ENCODE assay signal across 8 cellular contexts in the genomic region with DNA sequence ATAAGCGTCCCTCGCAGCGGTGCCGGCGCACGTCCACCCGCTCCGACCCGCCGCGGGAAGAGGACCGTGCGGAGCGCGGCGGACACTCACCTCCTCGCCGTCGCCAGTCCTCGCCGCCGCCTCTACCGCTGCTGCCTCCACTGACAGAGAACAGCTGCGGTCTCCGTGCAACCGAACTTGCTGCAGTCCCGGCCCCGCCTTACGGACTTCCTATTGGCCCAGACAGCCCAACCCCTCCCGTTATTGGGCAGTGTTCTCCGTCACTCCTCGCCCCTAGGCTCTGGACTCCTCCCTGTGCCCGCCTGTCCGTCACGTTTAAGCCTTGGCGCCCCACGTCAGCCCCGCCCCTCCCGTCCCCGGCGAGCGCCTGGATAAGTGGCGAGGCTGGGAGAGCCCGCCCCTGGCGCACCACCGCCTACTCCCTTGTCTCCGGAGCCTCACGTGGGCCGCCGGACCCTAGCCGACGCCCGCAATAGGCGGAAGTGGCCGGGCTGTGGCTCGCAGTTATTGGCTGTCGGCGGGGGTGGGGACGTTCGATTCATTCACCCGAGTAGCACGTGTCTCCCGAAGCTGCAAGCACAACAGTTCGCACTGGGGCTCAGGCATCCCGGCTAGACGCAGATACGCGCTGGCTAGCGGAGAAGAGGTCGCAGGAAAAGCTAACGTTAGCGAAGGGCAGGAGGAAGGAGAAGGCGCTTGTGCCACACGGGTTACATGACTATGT. TPM values are rescaled to one million over a fixed set of nuclear protein-coding genes. Genes with fewer than 3 reads are reported as not detected.
DNase-seq lines count a peak whose midpoint lies in the region; ATAC-seq, FAIRE-seq and TF ChIP-seq lines count a peak whose summit lies in the region.

A gene with protein sequence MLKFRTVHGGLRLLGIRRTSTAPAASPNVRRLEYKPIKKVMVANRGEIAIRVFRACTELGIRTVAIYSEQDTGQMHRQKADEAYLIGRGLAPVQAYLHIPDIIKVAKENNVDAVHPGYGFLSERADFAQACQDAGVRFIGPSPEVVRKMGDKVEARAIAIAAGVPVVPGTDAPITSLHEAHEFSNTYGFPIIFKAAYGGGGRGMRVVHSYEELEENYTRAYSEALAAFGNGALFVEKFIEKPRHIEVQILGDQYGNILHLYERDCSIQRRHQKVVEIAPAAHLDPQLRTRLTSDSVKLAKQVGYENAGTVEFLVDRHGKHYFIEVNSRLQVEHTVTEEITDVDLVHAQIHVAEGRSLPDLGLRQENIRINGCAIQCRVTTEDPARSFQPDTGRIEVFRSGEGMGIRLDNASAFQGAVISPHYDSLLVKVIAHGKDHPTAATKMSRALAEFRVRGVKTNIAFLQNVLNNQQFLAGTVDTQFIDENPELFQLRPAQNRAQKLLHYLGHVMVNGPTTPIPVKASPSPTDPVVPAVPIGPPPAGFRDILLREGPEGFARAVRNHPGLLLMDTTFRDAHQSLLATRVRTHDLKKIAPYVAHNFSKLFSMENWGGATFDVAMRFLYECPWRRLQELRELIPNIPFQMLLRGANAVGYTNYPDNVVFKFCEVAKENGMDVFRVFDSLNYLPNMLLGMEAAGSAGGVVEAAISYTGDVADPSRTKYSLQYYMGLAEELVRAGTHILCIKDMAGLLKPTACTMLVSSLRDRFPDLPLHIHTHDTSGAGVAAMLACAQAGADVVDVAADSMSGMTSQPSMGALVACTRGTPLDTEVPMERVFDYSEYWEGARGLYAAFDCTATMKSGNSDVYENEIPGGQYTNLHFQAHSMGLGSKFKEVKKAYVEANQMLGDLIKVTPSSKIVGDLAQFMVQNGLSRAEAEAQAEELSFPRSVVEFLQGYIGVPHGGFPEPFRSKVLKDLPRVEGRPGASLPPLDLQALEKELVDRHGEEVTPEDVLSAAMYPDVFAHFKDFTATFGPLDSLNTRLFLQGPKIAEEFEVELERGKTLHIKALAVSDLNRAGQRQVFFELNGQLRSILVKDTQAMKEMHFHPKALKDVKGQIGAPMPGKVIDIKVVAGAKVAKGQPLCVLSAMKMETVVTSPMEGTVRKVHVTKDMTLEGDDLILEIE (minus strand): TSS at position 152 of the 724 bp plus-strand sequence. CDS start 86,224 bp downstream, outside the sequence.

- 1% methylated on average over 66 to 67 of the region's 74 CpGs for WGBS in mesodermal cell (ENCODE audit: insufficient coverage in 2 of 2), 2 experiments

- peak; percentile 96 for ATAC-seq in CD8-positive, alpha-beta T cell
- peak; percentile 86 for ATAC-seq in GM21360 (IDR thresholded peaks at IDR 0.05; ENCODE audit: unreplicated experiment)

- H3K36me3 ChIP-seq in CD8-positive, alpha-beta T cell (ENCODE audit: insufficient read depth, low read length), result no peaks in the 10 kb centered on the region
- H3K36me3 ChIP-seq in NT2/D1 (ENCODE audit: insufficient read depth, insufficient read length, low read length) (peaks cover 9% of the 10 kb centered on the region), mesodermal cell (ENCODE audit: control insufficient read depth, insufficient read depth, low read length) (no peaks in the 10 kb centered on the region)

- H3K4me3 Mint-ChIP-seq in CD8-positive, alpha-beta T cell, result peak within 1 kb of the TSS; percentile 90

- H3K4me3 ChIP-seq in CD8-positive, alpha-beta T cell (ENCODE audit: low read depth, low read length), result peak within 1 kb of the TSS; percentile 71
- H3K4me3 ChIP-seq in NT2/D1 (ENCODE audit: insufficient read length, low read depth), result peak within 1 kb of the TSS; percentile 95
- peak within 1 kb of the TSS; percentile 56 for H3K4me3 ChIP-seq in mesodermal cell (ENCODE audit: extremely low read depth, insufficient read depth, low read length, poor library complexity, severe bottlenecking)

- H3K9me3 ChIP-seq in CD8-positive, alpha-beta T cell (ENCODE audit: low read length), result no peaks in the 10 kb centered on the region
- H3K9me3 ChIP-seq in NT2/D1 (ENCODE audit: insufficient read depth, low read length) (no peaks in the 10 kb centered on the region), mesodermal cell (ENCODE audit: control insufficient read depth, low read length) (no peaks in the 10 kb centered on the region)

- no peaks in the 10 kb centered on the region for H3K36me3 Mint-ChIP-seq in CD8-positive, alpha-beta T cell

- CTCF ChIA-PET in CD8-positive, alpha-beta T cell (lab: Charles Lee), result interaction anchor here (1.1 to 2.2 kb wide), 3 partner anchors 17 to 281 kb away, joined by 3 to 5 read pairs (median 5); partner anchors contain the start of gene RBM4B

- peak within 1 kb of the TSS; percentile 49 for H3K27ac ChIP-seq in CD8-positive, alpha-beta T cell (ENCODE audit: low read depth, low read length)
- H3K27ac ChIP-seq in mesodermal cell (ENCODE audit: low read depth, low read length, severe bottlenecking), result peak within 1 kb of the TSS; percentile 86

- TF ChIP-seq CTCF in CD8-positive, alpha-beta T cell (IDR thresholded peaks at IDR 0.05), result no peak

- peaks cover 18% of the 10 kb centered on the region for H3K4me1 Mint-ChIP-seq in CD8-positive, alpha-beta T cell (ENCODE audit: low read depth)

- intact Hi-C loops in CD8-positive, alpha-beta T cell (cut with DNase I, micrococcal nuclease), result loop anchor here (1.0 to 10.0 kb wide), 9 partner anchors 96 to 849 kb away; partner anchors contain the start of genes RCE1 (in 2 of the 2), CCDC87 (in 1 of the 2), CCS (in 1 of the 2) and DPP3 (in 1 of the 2)

- H3K9me3 Mint-ChIP-seq in CD8-positive, alpha-beta T cell, result no peaks in the 10 kb centered on the region

- peak within 1 kb of the TSS; percentile 89 for H3K9ac ChIP-seq in NT2/D1 (ENCODE audit: insufficient read length, low read depth)

- peaks cover 2% of the 10 kb centered on the region for H3K27me3 Mint-ChIP-seq in CD8-positive, alpha-beta T cell (ENCODE audit: low read depth)

- peak; percentile 91 to 98 (median 96) for DNase-seq in CD8-positive, alpha-beta T cell
- DNase-seq in HT1080 (ENCODE audit: low read depth), result peak; percentile 100
- peak; percentile 100 for DNase-seq in NT2/D1 (ENCODE audit: low read depth, low spot score)
- peak; percentile 91 for DNase-seq in activated T-cell treated with anti-CD3 and anti-CD28 coated beads for 1 hour (ENCODE audit: low read depth)
- DNase-seq in stimulated activated CD8-positive, alpha-beta memory T cell treated with anti-CD3 and anti-CD28 coated beads, Interleukin-15, amount 100 ng/mL, for 24 hours (ENCODE audit: low read depth), result peak; percentile 86

- peaks cover 6% of the 10 kb centered on the region for H3K4me1 ChIP-seq in CD8-positive, alpha-beta T cell (ENCODE audit: insufficient read depth, low read length)
- peaks cover 9% of the 10 kb centered on the region for H3K4me1 ChIP-seq in NT2/D1 (ENCODE audit: insufficient read depth, insufficient read length)
- H3K4me1 ChIP-seq in mesodermal cell (ENCODE audit: control insufficient read depth, insufficient read depth, low read length, poor library complexity, severe bottlenecking), result peaks cover 9% of the 10 kb centered on the region

- H3K27ac Mint-ChIP-seq in CD8-positive, alpha-beta T cell, result peak within 1 kb of the TSS; percentile 68

- no peaks in the 10 kb centered on the region for H3K27me3 ChIP-seq in CD8-positive, alpha-beta T cell (ENCODE audit: insufficient read depth, low read length)
- H3K27me3 ChIP-seq in NT2/D1 (ENCODE audit: insufficient read depth, insufficient read length), result peaks cover 5% of the 10 kb centered on the region

- POLR2A ChIA-PET in CD8-positive, alpha-beta T cell (lab: Charles Lee), result interaction anchor here (0.6 to 1.7 kb wide), 5 partner anchors 14 to 342 kb away, joined by 3 to 8 read pairs (median 3); partner anchors contain the start of genes RBM14, RBM4B and RCE1

- FAIRE-seq in endometrium (lab: Jason Lieb, UNC), result peak; percentile 92

RNA-seq across cellular contexts. Expression of the gene that starts here (rescaled TPM):
- total RNA-seq in CD8-positive, alpha-beta T cell, result 1 to 10 TPM; 4.4 to 4.5 TPM
- 9.8 and 14.9 TPM in 2 replicates for total RNA-seq in HT1080 (2014; rRNA removed; shearing (Covaris generic))
- polyA plus RNA-seq in HT1080 (2015; cell fraction: cytosol; rRNA removed), result 7.3 and 10.8 TPM in 2 replicates
- 27.7 and 30.6 TPM in 2 replicates for polyA plus RNA-seq in HT1080 (2015; cell fraction: nucleus; rRNA removed)
- 10.3 TPM for polyA plus RNA-seq in mesodermal cell (2013, experiment 1 of 2)
- 11.5 TPM for polyA plus RNA-seq in mesodermal cell (2013, experiment 2 of 2)

Comparison
In these comparisons a context has a peak if more than half of its experiments do, and no peak if none do; other contexts are left out.
1. Peak in every context shown above with its lines: DNase-seq, ATAC-seq, H3K4me3 ChIP-seq and H3K27ac ChIP-seq.